In genomic region chr3:78086150-78086549, GRCh38 we compare ENCODE assay signal across 35 cellular contexts.
DNase-seq lines count a peak whose midpoint lies in the region; FAIRE-seq and TF ChIP-seq lines count a peak whose summit lies in the region.
"Had no signal": no experiment of that assay in that cellular context is flagged by ENCODE, and none has a peak within 500 bp of the region (broad histone marks: within the 10 kb centered on the region; RNA-seq: fewer than 3 reads in every experiment).

No MANE protein-coding gene starts in this region.

- H3K27me3 Mint-ChIP-seq in astrocyte (ENCODE audit: low read depth, unreplicated experiment) = no peaks in the 10 kb centered on the region
- H3K27me3 Mint-ChIP-seq: activated CD8-positive, alpha-beta memory T cell treated with anti-CD3 and anti-CD28 coated beads, Interleukin-2, amount 10 ng/mL, durations not matched to agents 7 days and 5 days; activated naive CD8-positive, alpha-beta T cell treated with anti-CD3 and anti-CD28 coated beads, Interleukin-2, amount 10 ng/mL, durations not matched to agents 7 days and 5 days; CD4-positive, CD25-positive, alpha-beta regulatory T cell had no signal

- no peak for FAIRE-seq in astrocyte (lab: Jason Lieb, UNC)
- FAIRE-seq: A549, GM12878, GM19239, HTR-8/SVneo, pancreas, urothelium cell line had no signal

- CTCF ChIA-PET in GM10248 (lab: Yijun Ruan, JAX) = no interaction called here

- H3K79me2 ChIP-seq in astrocyte (ENCODE audit: insufficient read depth, low read length) = no peaks in the 10 kb centered on the region

- DNase-seq in A172 (ENCODE audit: low spot score) = peak; percentile 55
- DNase-seq in M059J (ENCODE audit: low read depth) = peak; percentile 26
- peak; percentile 1 for DNase-seq in astrocyte (ENCODE audit: low read depth)
- peak; percentile 24 for DNase-seq in fibroblast of gingiva (ENCODE audit: low read depth)
- no peak for DNase-seq in stimulated activated CD4-positive, alpha-beta T cell treated with anti-CD3 and anti-CD28 coated beads, Interleukin-2, amount 100 ng/mL, for 24 hours
- no peak for DNase-seq in ecto neural progenitor cell (ENCODE audit: low spot score)
- DNase-seq in GM10248 (ENCODE audit: extremely low spot score) = no peak
- no peak for DNase-seq in NCI-H2081 treated with DMSO at 0.1 percent for 48 hours (lab: John Stamatoyannopoulos, UW)
- DNase-seq: activated CD8-positive, alpha-beta memory T cell treated with anti-CD3 and anti-CD28 coated beads, Interleukin-2, amount 10 ng/mL, durations not matched to agents 7 days and 5 days; activated gamma-delta T cell treated with Interleukin-2 at 50 U/mL for 16 hours; activated naive CD8-positive, alpha-beta T cell treated with anti-CD3 and anti-CD28 coated beads, Interleukin-2, amount 10 ng/mL, durations not matched to agents 7 days and 5 days; activated T-cell treated with anti-CD3 and anti-CD28 coated beads, Interleukin-2, amount 50 U/mL, for 4 hours; AML-193; CD4-positive, CD25-positive, alpha-beta regulatory T cell; cerebellar nuclear complex; dorsolateral prefrontal cortex; islet precursor cell; KBM-7; MM.1S; NCI-H1417 treated with DMSO at 0.1 percent for 48 hours; NCI-H345; NCI-H69; pancreas; SJCRH30; stimulated activated CD4-positive, alpha-beta T cell treated with anti-CD3 and anti-CD28 coated beads, Interleukin-1b, Interleukin-23, amount 100 ng/mL, for 48 hours; stimulated activated naive CD8-positive, alpha-beta T cell treated with anti-CD3 and anti-CD28 coated beads, Interleukin-15, Interleukin-2, amounts not matched to agents 100 U/mL and 50 U/mL, for 24 hours; T-helper 2 cell had no signal

- TF ChIP-seq CTCF in astrocyte (IDR thresholded peaks at IDR 0.05; ENCODE audit: insufficient read depth, low read depth, low read length) = no peak
- TF ChIP-seq CTCF in GM10248 (IDR thresholded peaks at IDR 0.05; ENCODE audit: control extremely low read depth, extremely low read depth, low read depth, missing control alignments) = no peak

- no peaks in the 10 kb centered on the region for H3K4me1 ChIP-seq in astrocyte (ENCODE audit: insufficient read depth, low read length)
- H3K4me1 ChIP-seq: A549, neural progenitor cell, pancreas, SJCRH30 had no signal

- H3K9ac ChIP-seq in astrocyte (ENCODE audit: low read length) = no peak overlapping the region
- H3K9ac ChIP-seq: neural progenitor cell had no signal

- H3K27ac ChIP-seq in astrocyte (ENCODE audit: low read depth, low read length) = no peak overlapping the region
- H3K27ac ChIP-seq: A549, dorsolateral prefrontal cortex, neural progenitor cell, pancreas, SJCRH30, thoracic aorta had no signal

- POLR2A ChIA-PET in GM10248 (lab: Yijun Ruan, JAX) = no interaction called here

- H3K36me3 Mint-ChIP-seq in astrocyte (ENCODE audit: low read depth, unreplicated experiment) = no peaks in the 10 kb centered on the region
- H3K36me3 Mint-ChIP-seq: activated CD8-positive, alpha-beta memory T cell treated with anti-CD3 and anti-CD28 coated beads, Interleukin-2, amount 10 ng/mL, durations not matched to agents 7 days and 5 days; activated naive CD8-positive, alpha-beta T cell treated with anti-CD3 and anti-CD28 coated beads, Interleukin-2, amount 10 ng/mL, durations not matched to agents 7 days and 5 days; CD4-positive, CD25-positive, alpha-beta regulatory T cell had no signal

- no peak overlapping the region for H2AFZ ChIP-seq in astrocyte (ENCODE audit: low read depth, low read length)
- H2AFZ ChIP-seq: GM23338, neural progenitor cell had no signal

- H3K9me3 ChIP-seq in astrocyte (ENCODE audit: insufficient read depth, low read depth, low read length) = no peaks in the 10 kb centered on the region
- H3K9me3 ChIP-seq: A549, pancreas, SJCRH30, thoracic aorta had no signal

- no peaks in the 10 kb centered on the region for H3K27me3 ChIP-seq in astrocyte (ENCODE audit: insufficient read depth, low read length)
- H3K27me3 ChIP-seq: dorsolateral prefrontal cortex, neural progenitor cell, pancreas, SJCRH30 had no signal

- H3K27ac Mint-ChIP-seq in astrocyte (ENCODE audit: unreplicated experiment) = no peak overlapping the region
- H3K27ac Mint-ChIP-seq: activated CD8-positive, alpha-beta memory T cell treated with anti-CD3 and anti-CD28 coated beads, Interleukin-2, amount 10 ng/mL, durations not matched to agents 7 days and 5 days; activated naive CD8-positive, alpha-beta T cell treated with anti-CD3 and anti-CD28 coated beads, Interleukin-2, amount 10 ng/mL, durations not matched to agents 7 days and 5 days; CD4-positive, CD25-positive, alpha-beta regulatory T cell; GM23338 had no signal

- H3K4me2 ChIP-seq in astrocyte (ENCODE audit: low read length) = no peak overlapping the region
- H3K4me2 ChIP-seq: A549, GM23338, neural progenitor cell had no signal

- H4K20me1 ChIP-seq in astrocyte (ENCODE audit: insufficient read depth, low read length) = no peaks in the 10 kb centered on the region

- H3K9me3 Mint-ChIP-seq in astrocyte (ENCODE audit: unreplicated experiment) = no peaks in the 10 kb centered on the region
- H3K9me3 Mint-ChIP-seq: activated naive CD8-positive, alpha-beta T cell treated with anti-CD3 and anti-CD28 coated beads, Interleukin-2, amount 10 ng/mL, durations not matched to agents 7 days and 5 days had no signal

- no peaks in the 10 kb centered on the region for H3K36me3 ChIP-seq in astrocyte (ENCODE audit: insufficient read depth, low read length)
- H3K36me3 ChIP-seq: neural progenitor cell, pancreas, SJCRH30, thoracic aorta had no signal

- no peak overlapping the region for H3K4me3 ChIP-seq in astrocyte (ENCODE audit: insufficient read depth, low read depth, low read length)
- H3K4me3 ChIP-seq: A549, dorsolateral prefrontal cortex, GM12878, GM23338, neural progenitor cell, pancreas, SJCRH30, thoracic aorta had no signal

- H3K4me3 Mint-ChIP-seq in astrocyte (ENCODE audit: unreplicated experiment) = no peak overlapping the region
- H3K4me3 Mint-ChIP-seq: activated CD8-positive, alpha-beta memory T cell treated with anti-CD3 and anti-CD28 coated beads, Interleukin-2, amount 10 ng/mL, durations not matched to agents 7 days and 5 days; activated naive CD8-positive, alpha-beta T cell treated with anti-CD3 and anti-CD28 coated beads, Interleukin-2, amount 10 ng/mL, durations not matched to agents 7 days and 5 days; activated T-cell treated with anti-CD3 and anti-CD28 coated beads, Interleukin-2, amount 50 U/mL, for 4 hours; CD4-positive, CD25-positive, alpha-beta regulatory T cell; GM23338; neural progenitor cell had no signal

- H3K4me1 Mint-ChIP-seq in astrocyte (ENCODE audit: low read depth, unreplicated experiment) = no peaks in the 10 kb centered on the region
- H3K4me1 Mint-ChIP-seq: activated CD8-positive, alpha-beta memory T cell treated with anti-CD3 and anti-CD28 coated beads, Interleukin-2, amount 10 ng/mL, durations not matched to agents 7 days and 5 days; activated naive CD8-positive, alpha-beta T cell treated with anti-CD3 and anti-CD28 coated beads, Interleukin-2, amount 10 ng/mL, durations not matched to agents 7 days and 5 days; CD4-positive, CD25-positive, alpha-beta regulatory T cell; GM23338 had no signal

Comparison
In these comparisons a context has a peak if more than half of its experiments do, and no peak if none do; other contexts are left out.
1. DNase-seq: peak in A172 (single experiment), M059J (single experiment), astrocyte (single experiment) and fibroblast of gingiva (single experiment); none in stimulated activated CD4-positive, alpha-beta T cell treated with anti-CD3 and anti-CD28 coated beads, Interleukin-2, amount 100 ng/mL, for 24 hours (0 of 2), ecto neural progenitor cell (single experiment), GM10248 (single experiment) and NCI-H2081 treated with DMSO at 0.1 percent for 48 hours (single experiment).